8 cellular contexts compared by ENCODE assay signal in the genomic region with DNA sequence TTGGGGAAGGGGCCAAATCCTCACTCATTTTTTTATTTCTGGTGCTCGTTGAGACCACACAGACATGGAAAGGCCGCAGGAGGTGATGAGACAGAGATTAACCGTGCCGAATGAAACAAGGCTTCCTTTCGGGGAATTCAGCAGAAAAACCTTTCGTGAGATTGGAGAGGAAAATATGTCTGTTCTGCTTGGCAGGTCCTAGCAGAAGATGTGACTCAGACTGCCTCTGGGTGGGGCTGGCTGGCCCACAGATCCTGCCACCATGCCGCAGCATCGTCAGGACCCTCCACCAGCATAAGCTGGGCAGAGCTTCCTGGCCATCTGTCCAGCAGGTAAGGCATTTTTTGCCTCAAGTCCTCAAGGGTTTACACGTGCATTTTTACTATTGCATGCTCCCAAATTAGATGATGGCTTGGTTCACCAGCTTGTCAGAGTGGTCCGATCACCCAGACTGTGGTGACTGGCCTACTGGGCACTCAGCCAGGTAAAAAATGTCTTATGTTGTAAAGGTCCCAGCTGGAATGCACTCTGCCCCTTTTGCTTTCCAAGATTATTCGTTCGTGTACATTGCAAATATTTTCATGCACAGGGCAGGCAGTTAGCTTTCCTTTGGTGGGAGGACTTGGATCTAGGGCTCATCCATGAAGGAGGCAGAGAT. TPM values are rescaled to one million over a fixed set of nuclear protein-coding genes. Genes with fewer than 3 reads are reported as not detected.
A peak's percentile ranks its signal among the peaks of the same experiment; 100 is the strongest.
DNase-seq lines count a peak whose midpoint lies in the region; ATAC-seq and TF ChIP-seq lines count a peak whose summit lies in the region.

No MANE protein-coding gene starts in this region.

- H3K27me3 ChIP-seq in left lung: no peaks in the 10 kb centered on the region

- TF ChIP-seq CTCF in brain (conservative IDR thresholded peaks at IDR 0.05) (no peak), left lung (IDR thresholded peaks at IDR 0.05) (no peak)

- peak; percentile 12 for ATAC-seq in left lung

- DNase-seq in NCI-H526 (lab: John Stamatoyannopoulos, UW): peak; percentile 7 to 20
- no peak for DNase-seq in NCI-H526 treated with DMSO at 0.1 percent for 48 hours (lab: John Stamatoyannopoulos, UW)
- peak; percentile 42 for DNase-seq in HPDE6-E6E7 (ENCODE audit: extremely low spot score)
- DNase-seq in T-helper 9 cell: peak; percentile 15
- DNase-seq in left lung: peak in 1 of 2 donors; percentile 58
- peak; percentile 71 for DNase-seq in stimulated activated CD4-positive, alpha-beta T cell treated with anti-CD3 and anti-CD28 coated beads, Interleukin-4, amount 100 ng/mL, for 1 hour
- DNase-seq in NCI-H1048 (lab: John Stamatoyannopoulos, UW): no peak

- no peaks in the 10 kb centered on the region for H3K9me3 ChIP-seq in left lung

- peak overlapping the region; percentile 91 to 95 for H3K27ac ChIP-seq in left lung

- peaks cover 0 to 20% of the 10 kb centered on the region in 2 donors for H3K36me3 ChIP-seq in left lung

- H3K36me3 Mint-ChIP-seq in brain: peaks cover 29% of the 10 kb centered on the region

- intact Hi-C loops in left lung (cut with DNase I): no loop called here

- H3K27ac Mint-ChIP-seq in brain: peak overlapping the region; percentile 95 to 99 (median 98)

- H3K4me3 ChIP-seq in left lung: peak overlapping the region; percentile 47 to 81

- H3K4me1 ChIP-seq in left lung: peaks cover 11 to 46% of the 10 kb centered on the region in 2 donors

- peaks cover 61% of the 10 kb centered on the region for H3K4me1 Mint-ChIP-seq in brain

- peak overlapping the region; percentile 91 to 98 (median 97) for H3K4me3 Mint-ChIP-seq in brain

- peaks cover 4% of the 10 kb centered on the region for H3K27me3 Mint-ChIP-seq in brain

- H3K9me3 Mint-ChIP-seq in brain: peaks cover 0 to 3% (median 0%) of the 10 kb centered on the region in 5 experiments

RNA-seq across cellular contexts. Expression of gene DDB2, which starts 1.5 kb away (rescaled TPM):
- polyA plus RNA-seq in brain (ENCODE audit: insufficient read depth, low read depth, low replicate concordance): 16.2 TPM
- 10 to 100 TPM; 32.0 to 33.1 TPM for total RNA-seq in left lung

RNA-seq across cellular contexts. Expression of gene PACSIN3, which starts 30.0 kb away (rescaled TPM):
- 14.3 TPM for polyA plus RNA-seq in brain (ENCODE audit: insufficient read depth, low read depth, low replicate concordance)
- 10 to 100 TPM; 32.9 to 44.2 TPM for total RNA-seq in left lung

RNA-seq across cellular contexts. Expression of gene ACP2, which starts 32.3 kb away (rescaled TPM):
- polyA plus RNA-seq in brain (ENCODE audit: insufficient read depth, low read depth, low replicate concordance): 25.9 TPM
- 10 to 100 TPM; 41.5 to 59.9 TPM for total RNA-seq in left lung

RNA-seq across cellular contexts. Expression of gene ARFGAP2, which starts 39.6 kb away (rescaled TPM):
- polyA plus RNA-seq in brain (ENCODE audit: insufficient read depth, low read depth, low replicate concordance): 59.4 TPM
- 10 to 100 TPM; 79.1 to 86.3 TPM for total RNA-seq in left lung

RNA-seq across cellular contexts. Expression of gene NR1H3, which starts 41.5 kb away (rescaled TPM):
- 14.3 TPM for polyA plus RNA-seq in brain (ENCODE audit: insufficient read depth, low read depth, low replicate concordance)
- total RNA-seq in left lung: 10 to 100 TPM; 39.7 to 66.9 TPM

Comparison
In these comparisons a context has a peak if more than half of its experiments do, and no peak if none do; other contexts are left out.
1. DNase-seq: peak in NCI-H526 (2 of 2), HPDE6-E6E7 (single experiment), T-helper 9 cell (single experiment) and stimulated activated CD4-positive, alpha-beta T cell treated with anti-CD3 and anti-CD28 coated beads, Interleukin-4, amount 100 ng/mL, for 1 hour (single experiment); none in NCI-H526 treated with DMSO at 0.1 percent for 48 hours (single experiment) and NCI-H1048 (single experiment).